9 cellular contexts compared by ENCODE assay signal in the genomic region with DNA sequence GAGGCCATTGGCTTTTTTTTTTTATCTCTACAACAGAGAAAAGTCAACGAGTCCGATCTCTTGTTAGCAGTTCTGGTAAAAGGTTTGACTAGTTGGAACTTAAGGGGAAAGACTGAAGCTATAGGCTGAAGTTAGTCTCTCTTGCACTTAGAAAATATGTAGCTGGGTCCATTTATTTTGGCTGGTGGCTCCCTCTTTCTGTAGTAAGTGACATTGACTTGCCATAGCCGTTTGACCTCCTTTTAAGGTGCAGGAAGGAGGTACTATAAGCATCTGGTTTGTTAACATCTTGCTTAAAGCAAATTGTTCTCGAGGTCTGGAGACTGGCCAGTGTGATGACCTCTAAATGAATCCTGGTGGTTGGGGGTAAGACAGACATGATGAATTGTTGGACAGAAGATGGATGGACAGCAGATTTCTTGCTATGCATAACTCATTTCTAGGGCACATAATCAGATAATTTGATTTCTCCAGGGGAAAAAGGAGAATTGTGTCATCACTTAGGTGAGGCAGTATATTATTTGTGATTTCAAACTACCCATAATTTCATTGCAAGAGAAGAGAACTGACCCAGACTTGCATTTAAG.
DNase-seq lines count a peak whose midpoint lies in the region; ATAC-seq lines count a peak whose summit lies in the region.
"Had no signal": no experiment of that assay in that cellular context is flagged by ENCODE, and none has a peak within 500 bp of the region (broad histone marks: within the 10 kb centered on the region; RNA-seq: fewer than 3 reads in every experiment).

No MANE protein-coding gene starts in this region.

- ATAC-seq in GM21423 (IDR thresholded peaks at IDR 0.05; ENCODE audit: unreplicated experiment): no peak

- no peak overlapping the region for H3K4me3 Mint-ChIP-seq in activated CD4-positive, alpha-beta T cell treated with anti-CD3 and anti-CD28 coated beads, Interleukin-2, amount 10 ng/mL, durations not matched to agents 7 days and 5 days

- peaks cover 47% of the 10 kb centered on the region for H3K4me1 Mint-ChIP-seq in activated CD4-positive, alpha-beta T cell treated with anti-CD3 and anti-CD28 coated beads, Interleukin-2, amount 10 ng/mL, durations not matched to agents 7 days and 5 days

- H3K9me3 Mint-ChIP-seq in activated CD4-positive, alpha-beta T cell treated with anti-CD3 and anti-CD28 coated beads, Interleukin-2, amount 10 ng/mL, durations not matched to agents 7 days and 5 days: no peaks in the 10 kb centered on the region

- peak overlapping the region; percentile 65 for H3K27ac ChIP-seq in caudate nucleus (ENCODE audit: low read depth, low read length)

- no peaks in the 10 kb centered on the region for H3K27me3 Mint-ChIP-seq in activated CD4-positive, alpha-beta T cell treated with anti-CD3 and anti-CD28 coated beads, Interleukin-2, amount 10 ng/mL, durations not matched to agents 7 days and 5 days

- no peak overlapping the region for H3K27ac Mint-ChIP-seq in activated CD4-positive, alpha-beta T cell treated with anti-CD3 and anti-CD28 coated beads, Interleukin-2, amount 10 ng/mL, durations not matched to agents 7 days and 5 days

- no peaks in the 10 kb centered on the region for H3K36me3 Mint-ChIP-seq in activated CD4-positive, alpha-beta T cell treated with anti-CD3 and anti-CD28 coated beads, Interleukin-2, amount 10 ng/mL, durations not matched to agents 7 days and 5 days (ENCODE audit: low read depth)

- POLR2A ChIA-PET in activated CD4-positive, alpha-beta T cell treated with anti-CD3 and anti-CD28 coated beads, Interleukin-2, amount 10 ng/mL, durations not matched to agents 7 days and 5 days (lab: Charles Lee): no interaction called here

- CTCF ChIA-PET in activated CD4-positive, alpha-beta T cell treated with anti-CD3 and anti-CD28 coated beads, Interleukin-2, amount 10 ng/mL, durations not matched to agents 7 days and 5 days (lab: Charles Lee): interaction anchor here (0.6 kb wide), 1 partner anchor 445 kb away, joined by 3 read pairs; no protein-coding TSS in a partner anchor

- DNase-seq in NCI-H1694 treated with DMSO at 0.1 percent for 48 hours (lab: John Stamatoyannopoulos, UW) (peak; percentile 6), NCI-H1694 (lab: John Stamatoyannopoulos, UW) (no peak), HT1080 (ENCODE audit: low read depth) (peak; percentile 8), caudate nucleus (lab: John Stamatoyannopoulos, UW) (no peak), renal cortical epithelial cell (ENCODE audit: low read depth) (peak; percentile 19), amniotic stem cell (lab: John Stamatoyannopoulos, UW) (no peak)
- no peak for DNase-seq in activated CD4-positive, alpha-beta T cell treated with anti-CD3 and anti-CD28 coated beads, Interleukin-2, amount 10 ng/mL, durations not matched to agents 7 days and 5 days
- DNase-seq: cortex of kidney had no signal

Comparison
In these comparisons a context has a peak if more than half of its experiments do, and no peak if none do; other contexts are left out.
1. DNase-seq: peak in NCI-H1694 treated with DMSO at 0.1 percent for 48 hours (single experiment), HT1080 (single experiment) and renal cortical epithelial cell (single experiment); none in NCI-H1694 (single experiment), caudate nucleus (0 of 61), amniotic stem cell (single experiment) and activated CD4-positive, alpha-beta T cell treated with anti-CD3 and anti-CD28 coated beads, Interleukin-2, amount 10 ng/mL, durations not matched to agents 7 days and 5 days (single experiment).